ENCODE assay signal across 2 cellular contexts in the genomic region with DNA sequence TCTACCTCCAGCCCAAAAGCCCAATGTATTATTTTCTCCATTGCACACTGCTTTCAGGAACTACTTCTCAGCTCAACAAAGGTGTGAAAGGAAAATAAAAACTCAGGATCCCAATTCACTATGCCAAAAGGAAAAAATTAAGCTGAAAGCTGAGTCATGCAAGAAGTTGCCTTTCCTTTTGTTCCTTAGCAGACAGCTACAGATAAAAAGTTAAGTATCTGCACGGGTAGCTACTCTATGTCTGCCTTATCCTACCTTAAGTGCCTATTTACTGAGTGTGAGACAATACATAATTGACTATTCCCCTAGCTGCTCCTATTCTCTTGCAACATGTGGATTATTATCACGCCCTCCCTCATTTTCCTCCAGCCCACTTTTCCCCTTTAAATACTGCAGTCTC.
TF ChIP-seq lines count a peak whose summit lies in the region.

No MANE protein-coding gene starts in this region.

TF ChIP-seq in GM23338, 12 proteins besides CTCF, POLR2A, EP300 and RAD21 (continued from another document):
- TF ChIP-seq, protein P1, sequence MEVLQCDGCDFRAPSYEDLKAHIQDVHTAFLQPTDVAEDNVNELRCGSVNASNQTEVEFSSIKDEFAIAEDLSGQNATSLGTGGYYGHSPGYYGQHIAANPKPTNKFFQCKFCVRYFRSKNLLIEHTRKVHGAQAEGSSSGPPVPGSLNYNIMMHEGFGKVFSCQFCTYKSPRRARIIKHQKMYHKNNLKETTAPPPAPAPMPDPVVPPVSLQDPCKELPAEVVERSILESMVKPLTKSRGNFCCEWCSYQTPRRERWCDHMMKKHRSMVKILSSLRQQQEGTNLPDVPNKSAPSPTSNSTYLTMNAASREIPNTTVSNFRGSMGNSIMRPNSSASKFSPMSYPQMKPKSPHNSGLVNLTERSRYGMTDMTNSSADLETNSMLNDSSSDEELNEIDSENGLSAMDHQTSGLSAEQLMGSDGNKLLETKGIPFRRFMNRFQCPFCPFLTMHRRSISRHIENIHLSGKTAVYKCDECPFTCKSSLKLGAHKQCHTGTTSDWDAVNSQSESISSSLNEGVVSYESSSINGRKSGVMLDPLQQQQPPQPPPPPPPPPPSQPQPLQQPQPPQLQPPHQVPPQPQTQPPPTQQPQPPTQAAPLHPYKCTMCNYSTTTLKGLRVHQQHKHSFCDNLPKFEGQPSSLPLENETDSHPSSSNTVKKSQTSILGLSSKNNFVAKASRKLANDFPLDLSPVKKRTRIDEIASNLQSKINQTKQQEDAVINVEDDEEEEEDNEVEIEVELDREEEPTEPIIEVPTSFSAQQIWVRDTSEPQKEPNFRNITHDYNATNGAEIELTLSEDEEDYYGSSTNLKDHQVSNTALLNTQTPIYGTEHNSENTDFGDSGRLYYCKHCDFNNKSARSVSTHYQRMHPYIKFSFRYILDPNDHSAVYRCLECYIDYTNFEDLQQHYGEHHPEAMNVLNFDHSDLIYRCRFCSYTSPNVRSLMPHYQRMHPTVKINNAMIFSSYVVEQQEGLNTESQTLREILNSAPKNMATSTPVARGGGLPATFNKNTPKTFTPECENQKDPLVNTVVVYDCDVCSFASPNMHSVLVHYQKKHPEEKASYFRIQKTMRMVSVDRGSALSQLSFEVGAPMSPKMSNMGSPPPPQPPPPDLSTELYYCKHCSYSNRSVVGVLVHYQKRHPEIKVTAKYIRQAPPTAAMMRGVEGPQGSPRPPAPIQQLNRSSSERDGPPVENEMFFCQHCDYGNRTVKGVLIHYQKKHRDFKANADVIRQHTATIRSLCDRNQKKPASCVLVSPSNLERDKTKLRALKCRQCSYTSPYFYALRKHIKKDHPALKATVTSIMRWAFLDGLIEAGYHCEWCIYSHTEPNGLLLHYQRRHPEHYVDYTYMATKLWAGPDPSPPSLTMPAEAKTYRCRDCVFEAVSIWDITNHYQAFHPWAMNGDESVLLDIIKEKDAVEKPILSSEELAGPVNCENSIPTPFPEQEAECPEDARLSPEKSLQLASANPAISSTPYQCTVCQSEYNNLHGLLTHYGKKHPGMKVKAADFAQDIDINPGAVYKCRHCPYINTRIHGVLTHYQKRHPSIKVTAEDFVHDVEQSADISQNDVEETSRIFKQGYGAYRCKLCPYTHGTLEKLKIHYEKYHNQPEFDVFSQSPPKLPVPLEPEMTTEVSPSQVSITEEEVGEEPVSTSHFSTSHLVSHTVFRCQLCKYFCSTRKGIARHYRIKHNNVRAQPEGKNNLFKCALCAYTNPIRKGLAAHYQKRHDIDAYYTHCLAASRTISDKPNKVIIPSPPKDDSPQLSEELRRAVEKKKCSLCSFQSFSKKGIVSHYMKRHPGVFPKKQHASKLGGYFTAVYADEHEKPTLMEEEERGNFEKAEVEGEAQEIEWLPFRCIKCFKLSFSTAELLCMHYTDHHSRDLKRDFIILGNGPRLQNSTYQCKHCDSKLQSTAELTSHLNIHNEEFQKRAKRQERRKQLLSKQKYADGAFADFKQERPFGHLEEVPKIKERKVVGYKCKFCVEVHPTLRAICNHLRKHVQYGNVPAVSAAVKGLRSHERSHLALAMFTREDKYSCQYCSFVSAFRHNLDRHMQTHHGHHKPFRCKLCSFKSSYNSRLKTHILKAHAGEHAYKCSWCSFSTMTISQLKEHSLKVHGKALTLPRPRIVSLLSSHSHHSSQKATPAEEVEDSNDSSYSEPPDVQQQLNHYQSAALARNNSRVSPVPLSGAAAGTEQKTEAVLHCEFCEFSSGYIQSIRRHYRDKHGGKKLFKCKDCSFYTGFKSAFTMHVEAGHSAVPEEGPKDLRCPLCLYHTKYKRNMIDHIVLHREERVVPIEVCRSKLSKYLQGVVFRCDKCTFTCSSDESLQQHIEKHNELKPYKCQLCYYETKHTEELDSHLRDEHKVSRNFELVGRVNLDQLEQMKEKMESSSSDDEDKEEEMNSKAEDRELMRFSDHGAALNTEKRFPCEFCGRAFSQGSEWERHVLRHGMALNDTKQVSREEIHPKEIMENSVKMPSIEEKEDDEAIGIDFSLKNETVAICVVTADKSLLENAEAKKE (CRISPR knock-in tag; IDR thresholded peaks at IDR 0.05) = no peak
- TF ChIP-seq EZH2phosphoT487 (IDR thresholded peaks at IDR 0.05; ENCODE audit: unreplicated experiment) = no peak

TF ChIP-seq in WTC11, 78 proteins besides CTCF, POLR2A, EP300 and RAD21 (continued from another document):
- no peak for TF ChIP-seq ZNF416 (CRISPR knock-in tag; IDR thresholded peaks at IDR 0.05)
- no peak for TF ChIP-seq ZMAT4 (CRISPR knock-in tag; IDR thresholded peaks at IDR 0.05)
